Comparison of ENCODE assay signal across 24 cellular contexts in genomic region chr6:140871911-140872310, GRCh38.
A peak's percentile ranks its signal among the peaks of the same experiment; 100 is the strongest.
DNase-seq lines count a peak whose midpoint lies in the region; TF ChIP-seq lines count a peak whose summit lies in the region.
"Had no signal": no experiment of that assay in that cellular context is flagged by ENCODE, and none has a peak within 500 bp of the region (broad histone marks: within the 10 kb centered on the region; RNA-seq: fewer than 3 reads in every experiment).

No MANE protein-coding gene starts in this region.

- H3K4me3 ChIP-seq in AG10803 (ENCODE audit: low read length), result no peak overlapping the region
- H3K4me3 ChIP-seq in brain microvascular endothelial cell (ENCODE audit: low read depth, low read length), result no peak overlapping the region
- H3K4me3 ChIP-seq in fibroblast of villous mesenchyme (ENCODE audit: low read depth, low read length), result no peak overlapping the region
- H3K4me3 ChIP-seq: MG63, thyroid gland had no signal

- H3K27ac ChIP-seq in brain microvascular endothelial cell, result no peak overlapping the region
- H3K27ac ChIP-seq: thyroid gland had no signal

- no peaks in the 10 kb centered on the region for H3K36me3 ChIP-seq in brain microvascular endothelial cell (replicated peaks)
- H3K36me3 ChIP-seq: MG63, thyroid gland had no signal

- TF ChIP-seq CTCF in AG10803 (conservative IDR thresholded peaks at IDR 0.05; ENCODE audit: low read length) (no peak), brain microvascular endothelial cell (IDR thresholded peaks at IDR 0.05; ENCODE audit: low read depth, low read length, missing control alignments) (no peak), fibroblast of villous mesenchyme (IDR thresholded peaks at IDR 0.05; ENCODE audit: insufficient read depth, low read depth, low read length) (no peak)

- no peaks in the 10 kb centered on the region for H3K27me3 ChIP-seq in brain microvascular endothelial cell (replicated peaks)
- H3K27me3 ChIP-seq: MG63, thyroid gland had no signal

- DNase-seq in AG10803 (ENCODE audit: low read depth) (peak; percentile 44), M059J (ENCODE audit: low read depth) (peak; percentile 72), brain microvascular endothelial cell (peak; percentile 42), fibroblast of villous mesenchyme (ENCODE audit: low read depth) (peak; percentile 27), NCI-H1417 (lab: John Stamatoyannopoulos, UW) (no peak), NCI-H1436 treated with DMSO at 0.1 percent for 48 hours (lab: John Stamatoyannopoulos, UW) (no peak), NOMO-1 treated with DMSO at 0.1 percent for 48 hours (lab: John Stamatoyannopoulos, UW; ENCODE audit: unreplicated experiment) (no peak), DMS153 (lab: John Stamatoyannopoulos, UW) (no peak)
- DNase-seq: 8988T; activated CD4-positive, alpha-beta memory T cell treated with anti-CD3 and anti-CD28 coated beads, Interleukin-2, amount 10 ng/mL, durations not matched to agents 7 days and 5 days; activated CD4-positive, alpha-beta T cell treated with anti-CD3 and anti-CD28 coated beads for 1 hour; AML-193; anterior cingulate cortex; CD4-positive, alpha-beta memory T cell; MG63; midbrain; naive thymus-derived CD8-positive, alpha-beta T cell; NCI-H1417 treated with DMSO at 0.1 percent for 48 hours; NCI-H2081 treated with DMSO at 0.1 percent for 48 hours; NCI-H345; NCI-H748 treated with DMSO at 0.1 percent for 48 hours; nucleus accumbens; T-helper 2 cell; thyroid gland had no signal

- in situ Hi-C loops in brain microvascular endothelial cell (cut with HindIII; ENCODE audit: low pct_ligation_motif_present, low sequenced_read_pairs), result no loop called here

Comparison
In these comparisons a context has a peak if more than half of its experiments do, and no peak if none do; other contexts are left out.
1. DNase-seq: peak in AG10803 (single experiment), M059J (single experiment), brain microvascular endothelial cell (single experiment) and fibroblast of villous mesenchyme (single experiment); none in NCI-H1417 (0 of 3), NCI-H1436 treated with DMSO at 0.1 percent for 48 hours (single experiment), NOMO-1 treated with DMSO at 0.1 percent for 48 hours (single experiment) and DMS153 (single experiment).